ENCODE assay signal across 17 cellular contexts in the genomic region with DNA sequence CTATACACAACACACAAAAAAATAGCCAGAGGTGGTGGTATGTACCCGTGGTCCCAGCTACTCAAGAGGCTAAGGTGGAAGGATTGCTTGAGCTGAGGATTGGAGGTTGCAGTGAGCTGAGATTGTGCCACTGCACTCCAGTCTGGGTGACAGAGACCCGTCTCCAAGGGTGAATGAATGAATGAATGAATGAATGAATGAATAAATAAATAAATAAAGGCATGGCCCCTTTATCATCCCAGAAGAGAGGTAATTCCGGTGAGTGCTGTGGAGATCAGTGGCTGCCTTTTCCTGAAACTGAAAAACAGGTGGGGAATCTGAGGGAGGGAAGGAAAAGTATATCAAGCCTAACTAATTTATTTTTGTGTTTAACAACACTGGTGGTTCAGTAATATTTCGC.
"Had no signal": no experiment of that assay in that cellular context is flagged by ENCODE, and none has a peak within 500 bp of the region (broad histone marks: within the 10 kb centered on the region; RNA-seq: fewer than 3 reads in every experiment).

No MANE protein-coding gene starts in this region.

- H3K27ac ChIP-seq: brain microvascular endothelial cell, parathyroid adenoma, SK-N-MC, WERI-Rb-1 had no signal

- H2AFZ ChIP-seq: parathyroid adenoma had no signal

- H3K27ac Mint-ChIP-seq: dendritic cell treated with granulocyte-macrophage colony-stimulating factor and Interleukin-4, amounts not matched to agents 40 ng/mL and 50 ng/mL, for 4 days had no signal

- H3K4me1 ChIP-seq: parathyroid adenoma had no signal

- ATAC-seq: activated naive CD4-positive, alpha-beta T cell treated with anti-CD3 and anti-CD28 coated beads, Interleukin-2, amount 50 U/mL, for 72 hours; left ventricle myocardium superior; T-cell had no signal

- DNase-seq: activated CD4-positive, alpha-beta T cell treated with anti-CD3 and anti-CD28 coated beads, Interleukin-2, amount 50 U/mL, for 48 hours; activated CD8-positive, alpha-beta memory T cell treated with anti-CD3 and anti-CD28 coated beads, Interleukin-2, amount 50 U/mL, for 4 hours; brain microvascular endothelial cell; cerebellar nuclear complex; hippocampal formation; left ventricle myocardium superior; retina; stimulated activated CD4-positive, alpha-beta T cell treated with anti-CD3 and anti-CD28 coated beads, Interleukin-15, amount 100 ng/mL, for 24 hours; stimulated activated CD4-positive, alpha-beta T cell treated with anti-CD3 and anti-CD28 coated beads, Interleukin-4, amount 100 ng/mL, for 4 hours; substantia nigra; T-cell; trophoblast cell; WERI-Rb-1 had no signal

- H3K9me3 Mint-ChIP-seq: activated naive CD4-positive, alpha-beta T cell treated with anti-CD3 and anti-CD28 coated beads, Interleukin-2, amount 50 U/mL, for 72 hours; dendritic cell treated with granulocyte-macrophage colony-stimulating factor and Interleukin-4, amounts not matched to agents 40 ng/mL and 50 ng/mL, for 4 days; T-cell had no signal

- H3K4me3 ChIP-seq: SK-N-MC had no signal

- H3K9ac ChIP-seq: parathyroid adenoma had no signal

- H3K4me3 Mint-ChIP-seq: dendritic cell treated with granulocyte-macrophage colony-stimulating factor and Interleukin-4, amounts not matched to agents 40 ng/mL and 50 ng/mL, for 4 days had no signal

- H3K36me3 Mint-ChIP-seq: T-cell had no signal

- H3K27me3 Mint-ChIP-seq: dendritic cell treated with granulocyte-macrophage colony-stimulating factor and Interleukin-4, amounts not matched to agents 40 ng/mL and 50 ng/mL, for 4 days; T-cell had no signal

- H3K27me3 ChIP-seq: brain microvascular endothelial cell had no signal

- H3K36me3 ChIP-seq: brain microvascular endothelial cell, WERI-Rb-1 had no signal
